Comparison of ENCODE assay signal across 8 cellular contexts in genomic region chr1:216750031-216750627, GRCh38. TPM values are rescaled to one million over a fixed set of nuclear protein-coding genes. Genes with fewer than 3 reads are reported as not detected.
DNase-seq lines count a peak whose midpoint lies in the region; ATAC-seq, FAIRE-seq and TF ChIP-seq lines count a peak whose summit lies in the region.

No MANE protein-coding gene starts in this region.

- in situ Hi-C loops in GM13977 (cut with MboI; ENCODE audit: low pct_unique_long_range_greater_than_20kb, low sequenced_read_pairs, unreplicated experiment) = no loop called here
- in situ Hi-C loops in HepG2 (cut with HindIII; ENCODE audit: extremely low pct_ligation_motif_present, low pct_unique_long_range_greater_than_20kb) = no loop called here

- H3K4me3 Mint-ChIP-seq in stimulated activated effector memory CD8-positive, alpha-beta T cell treated with anti-CD3 and anti-CD28 coated beads, Interleukin-12 subunit alpha, Interleukin-12 subunit beta, amount 100 ng/mL, for 72 hours = no peak overlapping the region

- 0 out of 2 replicates have a peak, but pooled peaks have one; percentile 17 for TF ChIP-seq RAD21 in HepG2 (CRISPR knock-in tag; IDR thresholded peaks at IDR 0.05)

- no peaks in the 10 kb centered on the region for H3K79me2 ChIP-seq in HepG2 (ENCODE audit: insufficient read depth, low read length)

- no peak overlapping the region for H3K27ac Mint-ChIP-seq in stimulated activated effector memory CD8-positive, alpha-beta T cell treated with anti-CD3 and anti-CD28 coated beads, Interleukin-12 subunit alpha, Interleukin-12 subunit beta, amount 100 ng/mL, for 72 hours

- no peak overlapping the region for H3K9ac ChIP-seq in HepG2 (ENCODE audit: insufficient read depth, low read depth, low read length)

- H3K4me1 Mint-ChIP-seq in stimulated activated effector memory CD8-positive, alpha-beta T cell treated with anti-CD3 and anti-CD28 coated beads, Interleukin-12 subunit alpha, Interleukin-12 subunit beta, amount 100 ng/mL, for 72 hours = no peaks in the 10 kb centered on the region

- no peak for FAIRE-seq in HepG2 (lab: Jason Lieb, UNC)

- no peak overlapping the region for H3K4me2 ChIP-seq in HepG2 (ENCODE audit: low read depth, low read length)

- intact Hi-C loops in HepG2 (cut with micrococcal nuclease; ENCODE audit: unreplicated experiment) = loop anchor here (1.0 kb wide), 1 partner anchor 997 kb away; no protein-coding TSS in a partner anchor

- no peaks in the 10 kb centered on the region; the same call in 1 of the 2 replicates for H4K20me1 ChIP-seq in HepG2 (ENCODE audit: insufficient read depth, low read length)

- no peak overlapping the region for H3K27ac ChIP-seq in HepG2 (ENCODE audit: extremely low read length, insufficient read depth, low read length)

- H3K9me3 ChIP-seq in HepG2 (ENCODE audit: low read length) = no peaks in the 10 kb centered on the region

- 0% methylated on average over 3 of the region's 3 CpGs for WGBS in HepG2 (ENCODE audit: low lambda C conversion rate)

- peak; percentile 52 for TF ChIP-seq CTCF in GM13977 (IDR thresholded peaks at IDR 0.05; ENCODE audit: extremely low read depth, insufficient read depth, missing control alignments)
- peak; percentile 69 for TF ChIP-seq CTCF in HepG2 (CRISPR knock-in tag; IDR thresholded peaks at IDR 0.05)

- TF ChIP-seq POLR2A in HepG2 (IDR thresholded peaks at IDR 0.05; ENCODE audit: insufficient read depth in 1 of 2, low read depth in 2 of 2, low read length in 2 of 2) = no peak

- TF ChIP-seq EP300 in HepG2 (IDR thresholded peaks at IDR 0.05; ENCODE audit: low read depth in 2 of 2, low read length in 2 of 2) (no peak), HepG2 (CRISPR knock-in tag; IDR thresholded peaks at IDR 0.05; ENCODE audit: borderline replicate concordance) (no peak)

- no peak overlapping the region for H2AFZ ChIP-seq in HepG2 (ENCODE audit: low read length)

- peaks cover 6% of the 10 kb centered on the region for H3K9me3 Mint-ChIP-seq in stimulated activated effector memory CD8-positive, alpha-beta T cell treated with anti-CD3 and anti-CD28 coated beads, Interleukin-12 subunit alpha, Interleukin-12 subunit beta, amount 100 ng/mL, for 72 hours

- no TSS peak for BruUV-seq in HepG2 (replicated peaks; lab: Mats Ljungman, UMichigan)

- no peaks in the 10 kb centered on the region for H3K36me3 ChIP-seq in HepG2 (replicated peaks in 1 of 2; ENCODE audit: control insufficient read depth in 1 of 2, insufficient read depth in 2 of 2, low read length in 2 of 2)

- H3K27me3 ChIP-seq in HepG2 (ENCODE audit: control insufficient read depth in 1 of 2, insufficient read depth in 2 of 2, low read length in 2 of 2) = no peaks in the 10 kb centered on the region

- no peaks in the 10 kb centered on the region for H3K4me1 ChIP-seq in HepG2 (ENCODE audit: insufficient read depth, low read length)

- peak; percentile 76 for ATAC-seq in HepG2
- no peak for ATAC-seq in stimulated activated effector memory CD8-positive, alpha-beta T cell treated with anti-CD3 and anti-CD28 coated beads, Interleukin-12 subunit alpha, Interleukin-12 subunit beta, amount 100 ng/mL, for 72 hours
- no peak for ATAC-seq in HG02970 (IDR thresholded peaks at IDR 0.05; ENCODE audit: low FRiP score, unreplicated experiment)

- CTCF ChIA-PET in HepG2 (lab: Yijun Ruan, JAX; ENCODE audit: low intra/inter-chr PET ratio, low total read pairs) = no interaction called here

- H3K4me3 ChIP-seq in HepG2 (replicated peaks in 1 of 3; ENCODE audit: insufficient read depth in 1 of 3, low read depth in 2 of 3, low read length in 3 of 3) = no peak overlapping the region

- H3K36me3 Mint-ChIP-seq in stimulated activated effector memory CD8-positive, alpha-beta T cell treated with anti-CD3 and anti-CD28 coated beads, Interleukin-12 subunit alpha, Interleukin-12 subunit beta, amount 100 ng/mL, for 72 hours = no peaks in the 10 kb centered on the region

- POLR2A ChIA-PET in HepG2 (lab: Yijun Ruan, JAX) = no interaction called here

- DNase-seq in GM13977 (ENCODE audit: low spot score) (no peak), HT-29 (ENCODE audit: low spot score) (peak; percentile 50), NCI-H82 treated with DMSO at 0.1 percent for 48 hours (lab: John Stamatoyannopoulos, UW; ENCODE audit: unreplicated experiment) (peak; percentile 75), cerebellum (ENCODE audit: low spot score) (peak; percentile 23), HepG2 (ENCODE audit: low spot score) (peak; percentile 21), DMS79 treated with DMSO at 0.1 percent for 48 hours (lab: John Stamatoyannopoulos, UW) (no peak)
- no peak for DNase-seq in stimulated activated effector memory CD8-positive, alpha-beta T cell treated with anti-CD3 and anti-CD28 coated beads, Interleukin-12 subunit alpha, Interleukin-12 subunit beta, amount 100 ng/mL, for 72 hours (ENCODE audit: low spot score in 2 of 2)

TF ChIP-seq in HepG2, 621 proteins besides CTCF, POLR2A, EP300 and RAD21:
- TF ChIP-seq STAG1 (CRISPR knock-in tag; IDR thresholded peaks at IDR 0.05) = peak; percentile 70
- TF ChIP-seq JDP2 (CRISPR knock-in tag; IDR thresholded peaks at IDR 0.05; ENCODE audit: borderline replicate concordance) = no peak
- TF ChIP-seq SMC3 (IDR thresholded peaks at IDR 0.05; ENCODE audit: low read length) = peak; percentile 45; the same call in 1 of the 2 replicates
- TF ChIP-seq MIXL1 (CRISPR knock-in tag; IDR thresholded peaks at IDR 0.05) = 0 out of 2 replicates have a peak, but pooled peaks have one; percentile 26

RNA-seq across cellular contexts. Expression of gene ESRRG, which starts 26.9 kb away (rescaled TPM):
- total RNA-seq in HT-29 (2014; rRNA removed; shearing (Covaris generic)) = 0.05 TPM in 1 of 2 replicates, not detected in the other
- 131 TPM for total RNA-seq in cerebellum
- total RNA-seq in HepG2 (2016; rRNA removed; fragmentation: Illumina TruSeq; extraction: Trizol) = not detected in 2 replicates
- not detected in 2 replicates for total RNA-seq in HepG2 (2016; cell fraction: cytosol; rRNA removed; fragmentation: Illumina TruSeq; extraction: Trizol; ENCODE audit: low read depth)
- not detected in 2 replicates for total RNA-seq in HepG2 (2016; cell fraction: insoluble cytoplasmic fraction; rRNA removed; fragmentation: Illumina TruSeq; extraction: Trizol)
- total RNA-seq in HepG2 (2016; cell fraction: membrane; rRNA removed; fragmentation: Illumina TruSeq; extraction: Trizol) = not detected in 2 replicates
- not detected in 2 replicates for total RNA-seq in HepG2 (2016; cell fraction: nucleus; rRNA removed; fragmentation: Illumina TruSeq; extraction: Trizol)
- not detected in 2 replicates for polyA plus RNA-seq in HepG2 (2011; rRNA removed)
- polyA plus RNA-seq in HepG2 (2011; cell fraction: cytosol; rRNA removed) = not detected in 2 replicates
- polyA plus RNA-seq in HepG2 (2011; cell fraction: nucleus; rRNA removed) = not detected in 2 replicates
- not detected in 2 replicates for polyA plus RNA-seq in HepG2 (2012)
- polyA plus RNA-seq in HepG2 (2016; cell fraction: cytosol; fragmentation: Illumina TruSeq; extraction: Trizol; ENCODE audit: low read depth) = not detected in 2 replicates
- polyA plus RNA-seq in HepG2 (2016; cell fraction: insoluble cytoplasmic fraction; fragmentation: Illumina TruSeq; extraction: Trizol; ENCODE audit: low read depth) = not detected in 2 replicates
- not detected in 2 replicates for polyA plus RNA-seq in HepG2 (2016; cell fraction: membrane; fragmentation: Illumina TruSeq; extraction: Trizol; ENCODE audit: low read depth)
- not detected in 2 replicates for polyA plus RNA-seq in HepG2 (2016; cell fraction: nucleus; fragmentation: Illumina TruSeq; extraction: Trizol; ENCODE audit: insufficient read depth, low read depth)
- polyA minus RNA-seq in HepG2 (2011; rRNA and poly(A)+ RNA removed; ENCODE audit: low replicate concordance) = 0.65 TPM in 1 of 2 replicates, not detected in the other
- polyA minus RNA-seq in HepG2 (2011; cell fraction: cytosol; rRNA and poly(A)+ RNA removed) = not detected in 2 replicates
- not detected in 2 replicates for polyA minus RNA-seq in HepG2 (2011; cell fraction: nucleus; rRNA and poly(A)+ RNA removed)

Comparison
In these comparisons a context has a peak if more than half of its experiments do, and no peak if none do; other contexts are left out.
1. DNase-seq: peak in HT-29 (single experiment), NCI-H82 treated with DMSO at 0.1 percent for 48 hours (single experiment), cerebellum (single experiment) and HepG2 (single experiment); none in GM13977 (single experiment), DMS79 treated with DMSO at 0.1 percent for 48 hours (single experiment) and stimulated activated effector memory CD8-positive, alpha-beta T cell treated with anti-CD3 and anti-CD28 coated beads, Interleukin-12 subunit alpha, Interleukin-12 subunit beta, amount 100 ng/mL, for 72 hours (0 of 2).
2. RNA of gene ESRRG, which starts 26.9 kb away (total RNA-seq): 131 TPM in cerebellum (single experiment); 0.05 TPM in HT-29 and not detected in HepG2; every median in the first group is over 100 times any median in the second.